ENCODE assay signal across 8 cellular contexts in genomic region chr16:29926675-29927522, GRCh38. TPM values are rescaled to one million over a fixed set of nuclear protein-coding genes. Genes with fewer than 3 reads are reported as not detected.
DNase-seq lines count a peak whose midpoint lies in the region; ATAC-seq and TF ChIP-seq lines count a peak whose summit lies in the region.

No MANE protein-coding gene starts in this region.

- no peaks in the 10 kb centered on the region for H3K9me3 ChIP-seq in RWPE2 (ENCODE audit: severe bottlenecking)
- H3K9me3 ChIP-seq in muscle layer of duodenum (ENCODE audit: control insufficient read depth in 1 of 2, low read length in 2 of 2): no peaks in the 10 kb centered on the region

- H3K27me3 ChIP-seq in H7 (ENCODE audit: control insufficient read depth, insufficient read depth, low read length) (no peaks in the 10 kb centered on the region), RWPE2 (ENCODE audit: insufficient read depth, poor library complexity, severe bottlenecking) (no peaks in the 10 kb centered on the region), muscle layer of duodenum (ENCODE audit: low read depth, low read length) (no peaks in the 10 kb centered on the region)

- H3K4me3 ChIP-seq in H7 (ENCODE audit: insufficient read depth, low read depth, low read length): peak overlapping the region; percentile 96
- H3K4me3 ChIP-seq in RWPE2 (ENCODE audit: severe bottlenecking): peak overlapping the region; percentile 77
- H3K4me3 ChIP-seq in muscle layer of duodenum (ENCODE audit: low read depth in 1 of 2, low read length in 2 of 2): peak overlapping the region; percentile 77 to 93

- peaks cover 9% of the 10 kb centered on the region for H3K4me1 ChIP-seq in RWPE2 (ENCODE audit: insufficient read depth, poor library complexity, severe bottlenecking)
- peaks cover 6 to 16% of the 10 kb centered on the region in 2 donors for H3K4me1 ChIP-seq in muscle layer of duodenum (ENCODE audit: control insufficient read depth in 1 of 2, insufficient read depth in 2 of 2, low read length in 2 of 2)

- H3K27ac ChIP-seq in RWPE2 (ENCODE audit: poor library complexity, severe bottlenecking) (peak overlapping the region; percentile 48), epithelial cell of prostate (peak overlapping the region; percentile 25), muscle layer of duodenum (ENCODE audit: low read length) (peak overlapping the region; percentile 83)

- H3K36me3 ChIP-seq in H7 (replicated peaks; ENCODE audit: control insufficient read depth, insufficient read depth, low read length) (peaks cover 1% of the 10 kb centered on the region; the same call in 1 of the 2 replicates), RWPE2 (ENCODE audit: low read depth) (peaks cover 16% of the 10 kb centered on the region; the same call in 1 of the 2 replicates), muscle layer of duodenum (ENCODE audit: control insufficient read depth in 1 of 2, insufficient read depth in 2 of 2, low read length in 2 of 2) (peaks cover 7 to 10% of the 10 kb centered on the region in 2 donors)

- TF ChIP-seq CTCF in RWPE2 (IDR thresholded peaks at IDR 0.05; ENCODE audit: poor library complexity, severe bottlenecking): no peak

- peak; percentile 28 for ATAC-seq in RWPE2 (ENCODE audit: low read depth)
- no peak for ATAC-seq in GM21381 (IDR thresholded peaks at IDR 0.05; ENCODE audit: unreplicated experiment)

- DNase-seq in CD1c-positive myeloid dendritic cell (ENCODE audit: extremely low spot score) (peak; percentile 8), H7 (peak; percentile 47), RWPE2 (ENCODE audit: low spot score) (no peak), epithelial cell of prostate (ENCODE audit: low read depth, low spot score) (no peak)
- DNase-seq in activated CD4-positive, CD25-positive, alpha-beta regulatory T cell (lab: John Stamatoyannopoulos, UW): no peak
- no peak for DNase-seq in central memory CD4-positive, alpha-beta T cell

RNA-seq across cellular contexts. Expression of gene KCTD13, which starts 0.9 kb away (rescaled TPM):
- 8.3 and 9.1 TPM in 2 replicates for total RNA-seq in H7 (2014; rRNA removed; shearing (Covaris generic))

RNA-seq across cellular contexts. Expression of gene ASPHD1, which starts 26.6 kb away (rescaled TPM):
- 24.4 and 24.6 TPM in 2 replicates for total RNA-seq in H7 (2014; rRNA removed; shearing (Covaris generic))

RNA-seq across cellular contexts. Expression of gene SEZ6L2, which starts 27.5 kb away (rescaled TPM):
- total RNA-seq in H7 (2014; rRNA removed; shearing (Covaris generic)): 47.3 and 59.0 TPM in 2 replicates

RNA-seq across cellular contexts. Expression of gene TMEM219, which starts 35.0 kb away (rescaled TPM):
- 88.0 and 97.6 TPM in 2 replicates for total RNA-seq in H7 (2014; rRNA removed; shearing (Covaris generic))

RNA-seq across cellular contexts. Expression of gene TAOK2, which starts 46.8 kb away (rescaled TPM):
- total RNA-seq in H7 (2014; rRNA removed; shearing (Covaris generic)): 39.9 and 41.3 TPM in 2 replicates

Comparison
In these comparisons a context has a peak if more than half of its experiments do, and no peak if none do; other contexts are left out.
1. DNase-seq: peak in CD1c-positive myeloid dendritic cell (single experiment) and H7 (single experiment); none in RWPE2 (single experiment), epithelial cell of prostate (single experiment), activated CD4-positive, CD25-positive, alpha-beta regulatory T cell (0 of 4) and central memory CD4-positive, alpha-beta T cell (single experiment).
2. H3K27ac ChIP-seq: peak in every context shown above with its lines; median percentile 83 in muscle layer of duodenum; 48 in RWPE2; 25 in epithelial cell of prostate.
3. Peak in every context shown above with its lines, with median percentiles within 50 percentile points of each other: H3K4me3 ChIP-seq.